In the genomic region with DNA sequence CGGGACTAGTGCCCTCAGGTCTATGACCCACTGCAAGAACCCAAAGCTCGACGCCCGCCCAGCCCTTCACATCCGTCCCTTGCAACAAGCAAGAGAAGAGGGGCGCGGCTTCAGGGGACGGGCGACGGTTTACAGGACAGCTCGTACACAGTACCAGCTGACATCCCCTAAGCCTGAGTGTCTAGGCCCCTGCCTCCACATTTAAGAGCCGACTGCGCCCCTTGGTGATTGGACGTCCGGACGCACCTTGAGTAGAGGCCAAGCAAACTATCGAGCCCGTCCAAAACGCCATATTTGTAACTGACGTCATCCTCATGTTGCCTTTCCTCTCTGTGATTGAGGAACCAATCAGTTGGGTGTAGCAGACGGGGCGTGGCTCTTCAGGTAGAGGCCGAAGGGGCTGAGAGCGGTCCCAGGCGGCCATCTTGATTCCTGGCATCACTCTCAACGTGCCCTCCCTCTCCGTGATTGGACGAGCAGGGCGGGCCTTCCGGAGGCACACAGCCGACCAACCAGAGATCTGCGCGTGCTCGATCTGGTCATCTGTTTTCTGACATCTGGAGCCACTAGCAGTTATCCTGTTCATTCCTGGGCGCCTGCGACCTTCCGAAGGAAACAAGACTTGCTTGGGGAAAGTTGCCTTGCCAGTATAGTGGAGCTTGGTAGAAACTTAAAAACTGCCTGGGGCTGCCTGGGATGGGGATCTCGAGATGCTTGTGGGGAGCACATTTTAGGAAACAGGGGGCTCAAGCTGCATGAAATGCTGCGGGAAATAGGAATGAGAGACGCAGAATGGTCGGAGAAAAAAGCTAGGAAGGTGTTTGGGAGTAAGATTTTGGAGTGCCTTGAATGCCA, we compare ENCODE assay signal across 8 cellular contexts. TPM values are rescaled to one million over a fixed set of nuclear protein-coding genes. Genes with fewer than 3 reads are reported as not detected.
DNase-seq lines count a peak whose midpoint lies in the region; ATAC-seq, FAIRE-seq and TF ChIP-seq lines count a peak whose summit lies in the region.

No MANE protein-coding gene starts in this region.

- ATAC-seq in GM21526 (IDR thresholded peaks at IDR 0.05; ENCODE audit: low FRiP score, unreplicated experiment) = peak; percentile 94

- H2AFZ ChIP-seq in OCI-LY1 (ENCODE audit: low read length) (no peak overlapping the region), endothelial cell of umbilical vein (ENCODE audit: low read depth, low read length) (peak overlapping the region; percentile 76)

- H3K9me3 ChIP-seq in OCI-LY1 (ENCODE audit: low read length) (no peaks in the 10 kb centered on the region), endothelial cell of umbilical vein (replicated peaks; ENCODE audit: control insufficient read depth, insufficient read depth, low read length) (no peaks in the 10 kb centered on the region)

- H3K27me3 ChIP-seq in OCI-LY1 (ENCODE audit: insufficient read depth, low read length) (no peaks in the 10 kb centered on the region), endothelial cell of umbilical vein (ENCODE audit: control insufficient read depth in 2 of 2, insufficient read depth in 2 of 2, low read length in 2 of 2) (no peaks in the 10 kb centered on the region)

- no peaks in the 10 kb centered on the region for H3K27me3 Mint-ChIP-seq in mesothelial cell of epicardium (ENCODE audit: low read depth)

- TF ChIP-seq POLR2A in endothelial cell of umbilical vein (IDR thresholded peaks at IDR 0.05; ENCODE audit: low read depth, low read length) = peak; percentile 89

- peak overlapping the region; percentile 73 for H3K9ac ChIP-seq in OCI-LY1 (ENCODE audit: low read length)
- H3K9ac ChIP-seq in endothelial cell of umbilical vein (replicated peaks; ENCODE audit: extremely low read depth, insufficient read depth, low read length) = peak overlapping the region; percentile 72

- H3K4me1 Mint-ChIP-seq in mesothelial cell of epicardium = peaks cover 31% of the 10 kb centered on the region

- no peaks in the 10 kb centered on the region for H3K9me1 ChIP-seq in endothelial cell of umbilical vein (replicated peaks; ENCODE audit: control insufficient read depth, extremely low read depth, insufficient read depth, low read length)

- H4K20me1 ChIP-seq in OCI-LY1 (ENCODE audit: insufficient read depth, low read length) (no peaks in the 10 kb centered on the region), endothelial cell of umbilical vein (replicated peaks; ENCODE audit: control insufficient read depth, extremely low read depth, insufficient read depth, low read length) (no peaks in the 10 kb centered on the region)

- 0 out of 2 replicates have a peak, but pooled peaks cover 3% of the 10 kb centered on the region for H3F3A ChIP-seq in OCI-LY1 (ENCODE audit: insufficient read depth, low read length)

- H3K4me2 ChIP-seq in OCI-LY1 (ENCODE audit: low read length) (peak overlapping the region; percentile 78), endothelial cell of umbilical vein (ENCODE audit: insufficient read depth, low read length) (peak overlapping the region; percentile 87)

- H3K4me3 Mint-ChIP-seq in mesothelial cell of epicardium = peak overlapping the region; percentile 85

- peaks cover 36% of the 10 kb centered on the region for H3K4me1 ChIP-seq in OCI-LY1 (ENCODE audit: insufficient read depth, low read length, severe bottlenecking)
- H3K4me1 ChIP-seq in endothelial cell of umbilical vein (ENCODE audit: control insufficient read depth, extremely low read depth, insufficient read depth, low read length) = peaks cover 8% of the 10 kb centered on the region

- POLR2A ChIA-PET in endothelial cell of umbilical vein (lab: Charles Lee) = interaction anchor here (1.0 kb wide), 1 partner anchor 746 kb away, joined by 3 read pairs; the partner anchor contains the start of gene CTNNB1

- dilution Hi-C loops in endothelial cell of umbilical vein (cut with MboI; ENCODE audit: extremely low pct_ligation_motif_present, low sequenced_read_pairs) = no loop called here

- intact Hi-C loops in endothelial cell of umbilical vein (cut with micrococcal nuclease) = loop anchor here (1.0 to 10.0 kb wide), 7 partner anchors 24 to 1068 kb away; partner anchors contain the start of genes EIF1B, SLC25A38, ZNF619 and ZNF621

- no peaks in the 10 kb centered on the region for H3K9me2 ChIP-seq in OCI-LY1 (ENCODE audit: low read depth, low read length)

- CTCF ChIA-PET in endothelial cell of umbilical vein (lab: Charles Lee) = interaction anchor here (0.6 to 1.4 kb wide), 5 partner anchors 25 to 1472 kb away, joined by 3 to 4 read pairs (median 4); no protein-coding TSS in a partner anchor

- H3K36me3 ChIP-seq in OCI-LY1 (ENCODE audit: insufficient read depth, low read length) (peaks cover 8% of the 10 kb centered on the region), endothelial cell of umbilical vein (ENCODE audit: control insufficient read depth in 2 of 2, extremely low read depth in 1 of 2, insufficient read depth in 2 of 2, low read length in 2 of 2) (no peaks in the 10 kb centered on the region)

- peak; percentile 97 for FAIRE-seq in endothelial cell of umbilical vein (lab: Jason Lieb, UNC)

- H3K36me3 Mint-ChIP-seq in mesothelial cell of epicardium = peaks cover 3% of the 10 kb centered on the region

- BruUV-seq in endothelial cell of umbilical vein (replicated peaks; lab: Mats Ljungman, UMichigan) = no TSS peak

- H3K9me3 Mint-ChIP-seq in mesothelial cell of epicardium = no peaks in the 10 kb centered on the region

- peak; percentile 98 for DNase-seq in DMS 273 (lab: John Stamatoyannopoulos, UW; ENCODE audit: unreplicated experiment)
- peak; percentile 98 for DNase-seq in HuH-7 (ENCODE audit: low spot score)
- peak; percentile 90 for DNase-seq in activated T-cell treated with anti-CD3 and anti-CD28 coated beads for 1 hour (ENCODE audit: low read depth)
- peak; percentile 99 for DNase-seq in endothelial cell of umbilical vein (ENCODE audit: low read depth, low spot score)
- peak; percentile 91 for DNase-seq in mesothelial cell of epicardium (ENCODE audit: low spot score in 2 of 2, unreplicated experiment in 2 of 2)
- DNase-seq in stimulated activated CD8-positive, alpha-beta memory T cell treated with anti-CD3 and anti-CD28 coated beads, Interleukin-15, amount 100 ng/mL, for 4 hours (ENCODE audit: low read depth in 2 of 2) = peak; percentile 89 to 94

- peaks cover 9% of the 10 kb centered on the region for H3K79me2 ChIP-seq in OCI-LY1 (ENCODE audit: insufficient read depth, low read length)
- H3K79me2 ChIP-seq in endothelial cell of umbilical vein (ENCODE audit: control insufficient read depth, insufficient read depth, low read length) = peaks cover 9% of the 10 kb centered on the region

- H3K4me3 ChIP-seq in OCI-LY1 (ENCODE audit: low read depth, low read length, poor library complexity, severe bottlenecking) (peak overlapping the region; percentile 70), endothelial cell of umbilical vein (replicated peaks in 1 of 3; ENCODE audit: insufficient read depth in 1 of 3, low read depth in 1 of 3, low read length in 3 of 3) (peak overlapping the region; percentile 42 to 82 (median 73))

- H3K27ac ChIP-seq in OCI-LY1 (ENCODE audit: low read depth, low read length, poor library complexity, severe bottlenecking) = peak overlapping the region; percentile 52
- H3K27ac ChIP-seq in endothelial cell of umbilical vein (ENCODE audit: insufficient read depth, low read depth, low read length) = peak overlapping the region; percentile 50

- H3K27ac Mint-ChIP-seq in mesothelial cell of epicardium = peak overlapping the region; percentile 99

- TF ChIP-seq CTCF in OCI-LY1 (IDR thresholded peaks at IDR 0.05; ENCODE audit: low read length) (0 out of 2 replicates have a peak, but pooled peaks have one; percentile 12), endothelial cell of umbilical vein (IDR thresholded peaks at IDR 0.05; ENCODE audit: extremely low read depth in 1 of 2, insufficient read depth in 1 of 2, low read depth in 1 of 2, low read length in 2 of 2) (no peak), mesothelial cell of epicardium (IDR thresholded peaks at IDR 0.05; ENCODE audit: unreplicated experiment) (no peak)

TF ChIP-seq in endothelial cell of umbilical vein, 7 proteins besides CTCF, POLR2A, EP300 and RAD21 (continues in another document):
- TF ChIP-seq EZH2 (IDR thresholded peaks at IDR 0.05; ENCODE audit: borderline replicate concordance, low read depth, low read length, severe bottlenecking) (no peak), MYC (IDR thresholded peaks at IDR 0.05; ENCODE audit: low read depth, low read length) (no peak), FOS (IDR thresholded peaks at IDR 0.05; ENCODE audit: borderline replicate concordance, insufficient read depth, low read length) (no peak)

RNA-seq across cellular contexts. Expression of gene RPL14, which starts 4.0 kb away (rescaled TPM):
- total RNA-seq in endothelial cell of umbilical vein = 1,947 and 2,051 TPM in 2 replicates
- 243 and 961 TPM in 2 replicates for polyA plus RNA-seq in endothelial cell of umbilical vein
- 531 and 607 TPM in 2 replicates for polyA plus RNA-seq in endothelial cell of umbilical vein (2011; cell fraction: cytosol; rRNA removed)
- polyA plus RNA-seq in endothelial cell of umbilical vein (2011; cell fraction: nucleus; rRNA removed) = 160 and 210 TPM in 2 replicates
- polyA plus RNA-seq in endothelial cell of umbilical vein (2012) = 1,317 and 1,534 TPM in 2 replicates
- polyA minus RNA-seq in endothelial cell of umbilical vein = 615 and 691 TPM in 2 replicates
- polyA minus RNA-seq in endothelial cell of umbilical vein (2011; cell fraction: cytosol; rRNA and poly(A)+ RNA removed) = 1,317 TPM
- 93.8 and 96.2 TPM in 2 replicates for polyA minus RNA-seq in endothelial cell of umbilical vein (2011; cell fraction: nucleus; rRNA and poly(A)+ RNA removed)
- total RNA-seq in mesothelial cell of epicardium = 1,756 to 1,956 TPM (median 1,904 TPM) in 3 replicates

RNA-seq across cellular contexts. Expression of gene ZNF619, which starts 23.8 kb away (rescaled TPM):
- total RNA-seq in endothelial cell of umbilical vein (4.4 and 7.2 TPM in 2 replicates), mesothelial cell of epicardium (7.3 to 9.7 TPM (median 7.4 TPM) in 3 replicates)
- polyA plus RNA-seq in endothelial cell of umbilical vein = 2.3 and 2.4 TPM in 2 replicates
- 2.3 and 2.4 TPM in 2 replicates for polyA plus RNA-seq in endothelial cell of umbilical vein (2011; cell fraction: cytosol; rRNA removed)
- 4.1 and 5.3 TPM in 2 replicates for polyA plus RNA-seq in endothelial cell of umbilical vein (2011; cell fraction: nucleus; rRNA removed)
- polyA plus RNA-seq in endothelial cell of umbilical vein (2012) = 1.5 and 1.9 TPM in 2 replicates
- 6.9 and 7.3 TPM in 2 replicates for polyA minus RNA-seq in endothelial cell of umbilical vein
- polyA minus RNA-seq in endothelial cell of umbilical vein (2011; cell fraction: cytosol; rRNA and poly(A)+ RNA removed) = 1.9 TPM
- 5.0 and 8.6 TPM in 2 replicates for polyA minus RNA-seq in endothelial cell of umbilical vein (2011; cell fraction: nucleus; rRNA and poly(A)+ RNA removed)

RNA-seq across cellular contexts. Expression of gene ZNF620, which starts 52.7 kb away (rescaled TPM):
- total RNA-seq in endothelial cell of umbilical vein (3.6 and 4.0 TPM in 2 replicates), mesothelial cell of epicardium (15.1 to 16.7 TPM (median 15.8 TPM) in 3 replicates)
- 0.78 and 1.9 TPM in 2 replicates for polyA plus RNA-seq in endothelial cell of umbilical vein
- polyA plus RNA-seq in endothelial cell of umbilical vein (2011; cell fraction: cytosol; rRNA removed) = 2.0 and 2.2 TPM in 2 replicates
- 2.1 and 3.0 TPM in 2 replicates for polyA plus RNA-seq in endothelial cell of umbilical vein (2011; cell fraction: nucleus; rRNA removed)
- 0.80 and 1.6 TPM in 2 replicates for polyA plus RNA-seq in endothelial cell of umbilical vein (2012)
- 2.1 and 3.1 TPM in 2 replicates for polyA minus RNA-seq in endothelial cell of umbilical vein
- not detected for polyA minus RNA-seq in endothelial cell of umbilical vein (2011; cell fraction: cytosol; rRNA and poly(A)+ RNA removed)
- polyA minus RNA-seq in endothelial cell of umbilical vein (2011; cell fraction: nucleus; rRNA and poly(A)+ RNA removed) = 2.4 and 3.3 TPM in 2 replicates

Comparison
In these comparisons a context has a peak if more than half of its experiments do, and no peak if none do; other contexts are left out.
1. Peak in every context shown above with its lines: DNase-seq, ATAC-seq, H3K4me3 ChIP-seq and H3K27ac ChIP-seq.